14 cellular contexts compared by ENCODE assay signal in genomic region chr13:110265682-110266430, GRCh38. TPM values are rescaled to one million over a fixed set of nuclear protein-coding genes. Genes with fewer than 3 reads are reported as not detected.
DNase-seq lines count a peak whose midpoint lies in the region; ATAC-seq and TF ChIP-seq lines count a peak whose summit lies in the region.
"Had no signal": no experiment of that assay in that cellular context is flagged by ENCODE, and none has a peak within 500 bp of the region (broad histone marks: within the 10 kb centered on the region; RNA-seq: fewer than 3 reads in every experiment).

No MANE protein-coding gene starts in this region.

- H3K36me3 Mint-ChIP-seq in activated naive CD8-positive, alpha-beta T cell treated with anti-CD3 and anti-CD28 coated beads for 36 hours, result no peaks in the 10 kb centered on the region
- H3K36me3 Mint-ChIP-seq: CD8-positive, alpha-beta T cell; stimulated activated memory B cell treated with anti-CD40 and anti-IgM and Interleukin-4, amounts not matched to agents 10 μg/mL and 1 μg/mL and 100 μg/mL, for 72 hours had no signal

- H3K27ac Mint-ChIP-seq in activated naive CD8-positive, alpha-beta T cell treated with anti-CD3 and anti-CD28 coated beads for 36 hours, result no peak overlapping the region
- H3K27ac Mint-ChIP-seq: activated CD4-positive, alpha-beta T cell treated with anti-CD3 and anti-CD28 coated beads, Interleukin-2, amount 10 ng/mL, durations not matched to agents 7 days and 5 days; activated T-helper 2 cell treated with anti-CD3 and anti-CD28 coated beads, Interferon-gamma antibody, Interleukin-2, Interleukin-4, amounts not matched to agents 10 μg/mL and 5 μg/mL and 100 μg/mL, durations not matched to agents 14 hours and 24 hours and 36 hours; CD8-positive, alpha-beta T cell; stimulated activated memory B cell treated with anti-CD40 and anti-IgM and Interleukin-4, amounts not matched to agents 10 μg/mL and 1 μg/mL and 100 μg/mL, for 72 hours had no signal

- TF ChIP-seq EP300 in transverse colon (IDR thresholded peaks at IDR 0.05; ENCODE audit: low read depth), result no peak

- peaks cover 12 to 89% of the 10 kb centered on the region in 2 donors for H3K4me1 ChIP-seq in ascending aorta
- peaks cover 38% of the 10 kb centered on the region for H3K4me1 ChIP-seq in foreskin keratinocyte
- H3K4me1 ChIP-seq in muscle layer of duodenum (ENCODE audit: control insufficient read depth in 1 of 2, insufficient read depth in 2 of 2, low read length in 2 of 2), result peaks cover 14 to 71% of the 10 kb centered on the region in 2 donors
- H3K4me1 ChIP-seq in transverse colon, result peaks cover 14 to 38% (median 29%) of the 10 kb centered on the region in 4 donors

- ATAC-seq in foreskin keratinocyte, result peak; percentile 51
- ATAC-seq: CD8-positive, alpha-beta T cell; stimulated activated memory B cell treated with anti-CD40 and anti-IgM and Interleukin-4, amounts not matched to agents 10 μg/mL and 1 μg/mL and 100 μg/mL, for 72 hours had no signal

- H3K36me3 ChIP-seq in ascending aorta (peaks cover 0 to 5% of the 10 kb centered on the region in 2 donors), muscle layer of duodenum (ENCODE audit: control insufficient read depth in 1 of 2, insufficient read depth in 2 of 2, low read length in 2 of 2) (peaks cover 0 to 3% of the 10 kb centered on the region in 2 donors), transverse colon (no peaks in the 10 kb centered on the region), WERI-Rb-1 (no peaks in the 10 kb centered on the region)

- TF ChIP-seq CTCF in ascending aorta (IDR thresholded peaks at IDR 0.05) (no peak), foreskin keratinocyte (conservative IDR thresholded peaks at IDR 0.05) (no peak), transverse colon (IDR thresholded peaks at IDR 0.05) (no peak), WERI-Rb-1 (IDR thresholded peaks at IDR 0.05; ENCODE audit: low read depth, low read length) (no peak)

- H3K4me3 ChIP-seq in ascending aorta (peak overlapping the region; percentile 21 to 23), muscle layer of duodenum (ENCODE audit: low read depth in 1 of 2, low read length in 2 of 2) (no peak overlapping the region), transverse colon (no peak overlapping the region), WERI-Rb-1 (ENCODE audit: low read depth, low read length) (no peak overlapping the region)

- no peaks in the 10 kb centered on the region for H3K27me3 ChIP-seq in ascending aorta
- no peaks in the 10 kb centered on the region for H3K27me3 ChIP-seq in foreskin keratinocyte
- no peaks in the 10 kb centered on the region for H3K27me3 ChIP-seq in muscle layer of duodenum (ENCODE audit: low read depth, low read length)
- H3K27me3 ChIP-seq in transverse colon, result no peaks in the 10 kb centered on the region
- H3K27me3 ChIP-seq in WERI-Rb-1 (ENCODE audit: insufficient read depth, low read depth, severe bottlenecking), result no peaks in the 10 kb centered on the region

- no peak for TF ChIP-seq POLR2A in transverse colon (IDR thresholded peaks at IDR 0.05)

- H3K4me3 Mint-ChIP-seq in activated naive CD8-positive, alpha-beta T cell treated with anti-CD3 and anti-CD28 coated beads for 36 hours, result no peak overlapping the region
- H3K4me3 Mint-ChIP-seq: activated CD4-positive, alpha-beta T cell treated with anti-CD3 and anti-CD28 coated beads, Interleukin-2, amount 10 ng/mL, durations not matched to agents 7 days and 5 days; CD8-positive, alpha-beta T cell; central memory CD8-positive, alpha-beta T cell; stimulated activated memory B cell treated with anti-CD40 and anti-IgM and Interleukin-4, amounts not matched to agents 10 μg/mL and 1 μg/mL and 100 μg/mL, for 72 hours had no signal

- no peaks in the 10 kb centered on the region for H3K9me3 Mint-ChIP-seq in activated naive CD8-positive, alpha-beta T cell treated with anti-CD3 and anti-CD28 coated beads for 36 hours
- H3K9me3 Mint-ChIP-seq: activated CD4-positive, alpha-beta T cell treated with anti-CD3 and anti-CD28 coated beads, Interleukin-2, amount 10 ng/mL, durations not matched to agents 7 days and 5 days; activated T-helper 2 cell treated with anti-CD3 and anti-CD28 coated beads, Interferon-gamma antibody, Interleukin-2, Interleukin-4, amounts not matched to agents 10 μg/mL and 5 μg/mL and 100 μg/mL, durations not matched to agents 14 hours and 24 hours and 36 hours; CD8-positive, alpha-beta T cell; central memory CD8-positive, alpha-beta T cell; stimulated activated memory B cell treated with anti-CD40 and anti-IgM and Interleukin-4, amounts not matched to agents 10 μg/mL and 1 μg/mL and 100 μg/mL, for 72 hours had no signal

- in situ Hi-C loops in transverse colon (cut with MboI; ENCODE audit: low pct_ligation_motif_present in 1 of 4, low pct_unique_long_range_greater_than_20kb in 1 of 4, low sequenced_read_pairs in 3 of 4), result no loop called here

- 60 to 70% methylated on average over 3 to 38 of the region's 38 CpGs for WGBS in transverse colon (ENCODE audit: low coverage in 1 of 2), 2 donors

- H3K27ac ChIP-seq in ascending aorta (peak overlapping the region; percentile 75 to 79), foreskin keratinocyte (peak overlapping the region; percentile 5), muscle layer of duodenum (ENCODE audit: low read length) (peak overlapping the region; percentile 48), transverse colon (peak overlapping the region; percentile 57 to 70 (median 66)), WERI-Rb-1 (no peak overlapping the region)

- H3K9me3 ChIP-seq in ascending aorta, result no peaks in the 10 kb centered on the region
- H3K9me3 ChIP-seq in muscle layer of duodenum (ENCODE audit: control insufficient read depth in 1 of 2, low read length in 2 of 2), result no peaks in the 10 kb centered on the region
- no peaks in the 10 kb centered on the region for H3K9me3 ChIP-seq in transverse colon
- H3K9me3 ChIP-seq in WERI-Rb-1 (ENCODE audit: severe bottlenecking), result no peaks in the 10 kb centered on the region

- DNase-seq in ascending aorta (ENCODE audit: low spot score in 2 of 2), result peak; percentile 41 to 92
- no peak for DNase-seq in foreskin keratinocyte
- no peak for DNase-seq in transverse colon
- DNase-seq in DMS53 treated with DMSO at 0.1 percent for 48 hours (lab: John Stamatoyannopoulos, UW; ENCODE audit: unreplicated experiment), result no peak
- no peak for DNase-seq in WERI-Rb-1
- DNase-seq in activated naive CD8-positive, alpha-beta T cell treated with anti-CD3 and anti-CD28 coated beads for 36 hours, result no peak
- DNase-seq: activated CD4-positive, alpha-beta T cell treated with anti-CD3 and anti-CD28 coated beads, Interleukin-2, amount 10 ng/mL, durations not matched to agents 7 days and 5 days; CD8-positive, alpha-beta T cell; NCI-H2081 treated with DMSO at 0.1 percent for 48 hours; stimulated activated CD4-positive, alpha-beta T cell treated with anti-CD3 and anti-CD28 coated beads, Interleukin-2, amount 100 ng/mL, for 48 hours had no signal

- H3K27me3 Mint-ChIP-seq in activated naive CD8-positive, alpha-beta T cell treated with anti-CD3 and anti-CD28 coated beads for 36 hours, result peaks cover 32% of the 10 kb centered on the region

- H3K4me1 Mint-ChIP-seq in activated naive CD8-positive, alpha-beta T cell treated with anti-CD3 and anti-CD28 coated beads for 36 hours, result no peaks in the 10 kb centered on the region
- H3K4me1 Mint-ChIP-seq: activated CD4-positive, alpha-beta T cell treated with anti-CD3 and anti-CD28 coated beads, Interleukin-2, amount 10 ng/mL, durations not matched to agents 7 days and 5 days; central memory CD8-positive, alpha-beta T cell; stimulated activated memory B cell treated with anti-CD40 and anti-IgM and Interleukin-4, amounts not matched to agents 10 μg/mL and 1 μg/mL and 100 μg/mL, for 72 hours had no signal

- intact Hi-C loops in ascending aorta (cut with DNase I) (loop anchor here (5.0 kb wide), 1 partner anchor 36 kb away; no protein-coding TSS in a partner anchor), transverse colon (cut with DNase I; ENCODE audit: low total_unique reads) (no loop called here)

RNA-seq across cellular contexts. Expression of gene COL4A1, which starts 41.1 kb away (rescaled TPM):
- 756 TPM for total RNA-seq in ascending aorta
- total RNA-seq in foreskin keratinocyte, result 46.0 and 80.9 TPM in 2 replicates
- polyA plus RNA-seq in foreskin keratinocyte, result 23.6 and 36.1 TPM in 2 replicates
- 100 to 1,000 TPM in 2 of 4 donors, 10 to 100 TPM in 2; 46.4 to 180 (median 99.2) TPM for total RNA-seq in transverse colon
- total RNA-seq in activated naive CD8-positive, alpha-beta T cell treated with anti-CD3 and anti-CD28 coated beads for 36 hours, result not detected
- total RNA-seq: activated T-helper 2 cell treated with anti-CD3 and anti-CD28 coated beads, Interferon-gamma antibody, Interleukin-2, Interleukin-4, amounts not matched to agents 10 μg/mL and 5 μg/mL and 100 μg/mL, durations not matched to agents 14 hours and 24 hours and 36 hours; CD8-positive, alpha-beta T cell had no signal

RNA-seq across cellular contexts. Expression of gene COL4A2, which starts 41.2 kb away (rescaled TPM):
- total RNA-seq in ascending aorta, result 1,227 TPM
- total RNA-seq in foreskin keratinocyte, result 126 and 178 TPM in 2 replicates
- 93.6 and 135 TPM in 2 replicates for polyA plus RNA-seq in foreskin keratinocyte
- total RNA-seq in transverse colon, result 100 to 1,000 TPM in 2 of 4 donors, 10 to 100 TPM in 2; 75.1 to 322 (median 115) TPM
- total RNA-seq in activated naive CD8-positive, alpha-beta T cell treated with anti-CD3 and anti-CD28 coated beads for 36 hours, result not detected
- total RNA-seq: activated CD4-positive, alpha-beta T cell treated with anti-CD3 and anti-CD28 coated beads, Interleukin-2, amount 10 ng/mL, durations not matched to agents 7 days and 5 days; activated T-helper 2 cell treated with anti-CD3 and anti-CD28 coated beads, Interferon-gamma antibody, Interleukin-2, Interleukin-4, amounts not matched to agents 10 μg/mL and 5 μg/mL and 100 μg/mL, durations not matched to agents 14 hours and 24 hours and 36 hours; CD8-positive, alpha-beta T cell had no signal

Comparison
In these comparisons a context has a peak if more than half of its experiments do, and no peak if none do; other contexts are left out.
1. DNase-seq: peak in ascending aorta (2 of 2); none in foreskin keratinocyte (0 of 2), transverse colon (single experiment), DMS53 treated with DMSO at 0.1 percent for 48 hours (single experiment), WERI-Rb-1 (single experiment) and activated naive CD8-positive, alpha-beta T cell treated with anti-CD3 and anti-CD28 coated beads for 36 hours (single experiment).
2. H3K4me3 ChIP-seq: peak in ascending aorta (2 of 2); none in muscle layer of duodenum (0 of 2), transverse colon (0 of 4) and WERI-Rb-1 (single experiment).
3. RNA of gene COL4A1, which starts 41.1 kb away (total RNA-seq): 756 TPM in ascending aorta (single experiment), 46.4 to 180 TPM in transverse colon and 46.0 to 80.9 TPM in foreskin keratinocyte; not detected in activated naive CD8-positive, alpha-beta T cell treated with anti-CD3 and anti-CD28 coated beads for 36 hours; every median in the first group is over 10 times any median in the second.
4. RNA of gene COL4A2, which starts 41.2 kb away (total RNA-seq): 1,227 TPM in ascending aorta (single experiment), 75.1 to 322 TPM in transverse colon and 126 to 178 TPM in foreskin keratinocyte; not detected in activated naive CD8-positive, alpha-beta T cell treated with anti-CD3 and anti-CD28 coated beads for 36 hours; every median in the first group is over 10 times any median in the second.